Comparison of ENCODE assay signal across 1 cellular context in genomic region chr22:42294034-42294985, GRCh38.
TF ChIP-seq lines count a peak whose summit lies in the region.

No MANE protein-coding gene starts in this region.

TF ChIP-seq in IMR-90, 13 proteins besides CTCF, POLR2A, EP300 and RAD21:
- TF ChIP-seq USF2 (IDR thresholded peaks at IDR 0.05; ENCODE audit: low read depth, low read length): no peak
- no peak for TF ChIP-seq MXI1 (IDR thresholded peaks at IDR 0.05; ENCODE audit: borderline replicate concordance, low read depth, low read length)
- peak; percentile 64; the same call in 1 of the 2 replicates for TF ChIP-seq MAZ (IDR thresholded peaks at IDR 0.05; ENCODE audit: borderline replicate concordance, low read depth, low read length)
- TF ChIP-seq RCOR1 (IDR thresholded peaks at IDR 0.05; ENCODE audit: insufficient replicate concordance, low read length): no peak
- no peak for TF ChIP-seq RFX5 (IDR thresholded peaks at IDR 0.05; ENCODE audit: low read depth, low read length)
- no peak for TF ChIP-seq NFE2L2 (IDR thresholded peaks at IDR 0.05; ENCODE audit: low read depth, low read length)
